ENCODE assay signal across 24 cellular contexts in genomic region chr9:4584636-4585035, GRCh38.
DNase-seq lines count a peak whose midpoint lies in the region; ATAC-seq, FAIRE-seq and TF ChIP-seq lines count a peak whose summit lies in the region.
"Had no signal": no experiment of that assay in that cellular context is flagged by ENCODE, and none has a peak within 500 bp of the region (broad histone marks: within the 10 kb centered on the region; RNA-seq: fewer than 3 reads in every experiment).

No MANE protein-coding gene starts in this region.

- in situ Hi-C loops in HepG2 (cut with HindIII; ENCODE audit: extremely low pct_ligation_motif_present, low pct_unique_long_range_greater_than_20kb), result no loop called here

- POLR2A ChIA-PET in HepG2 (lab: Yijun Ruan, JAX), result no interaction called here

- TF ChIP-seq RAD21 in HepG2 (CRISPR knock-in tag; IDR thresholded peaks at IDR 0.05), result no peak

- BruUV-seq in HepG2 (replicated peaks; lab: Mats Ljungman, UMichigan), result no TSS peak

- DNase-seq in LNCaP clone FGC (ENCODE audit: low read depth) (peak; percentile 73), HepG2 (ENCODE audit: low spot score) (no peak), right lobe of liver (peak; percentile 53 to 75 (median 71)), aorta (no peak), cerebellum (ENCODE audit: low spot score) (no peak), NCI-H2107 treated with DMSO at 0.1 percent for 48 hours (lab: John Stamatoyannopoulos, UW; ENCODE audit: unreplicated experiment) (no peak)
- DNase-seq in stimulated activated CD4-positive, alpha-beta T cell treated with anti-CD3 and anti-CD28 coated beads, Interleukin-2, amount 100 ng/mL, for 24 hours, result no peak
- no peak for DNase-seq in effector CD4-positive, alpha-beta T cell
- DNase-seq: 8988T; ACHN; BE2C; C1 segment of cervical spinal cord; Caco-2; Calu3; CD4-positive, alpha-beta T cell; CD8-positive, alpha-beta T cell; DMS79 treated with DMSO at 0.1 percent for 48 hours; GF-D8 had no signal

- intact Hi-C loops in HepG2 (cut with micrococcal nuclease; ENCODE audit: unreplicated experiment), result no loop called here
- intact Hi-C loops in right lobe of liver (cut with DNase I), result no loop called here
- intact Hi-C loops in aorta (cut with DNase I), result no loop called here

- H4K20me1 ChIP-seq in HepG2 (ENCODE audit: insufficient read depth, low read length), result no peaks in the 10 kb centered on the region
- H4K20me1 ChIP-seq: BLaER1 had no signal

- CTCF ChIA-PET in HepG2 (lab: Yijun Ruan, JAX; ENCODE audit: low intra/inter-chr PET ratio, low total read pairs), result no interaction called here

- 10% methylated on average over 1 of the region's 1 CpG for whole genome bisulfite sequencing in HepG2 (ENCODE audit: low lambda C conversion rate)
- WGBS in right lobe of liver (ENCODE audit: insufficient coverage, low coverage, low lambda C conversion rate, missing lambda C conversion rate), result 0% methylated on average over 1 of the region's 1 CpG
- WGBS in aorta, 2 donors, result 92 to 99% methylated on average over 1 of the region's 1 CpG

- no peaks in the 10 kb centered on the region for H3K36me3 ChIP-seq in HepG2 (replicated peaks in 1 of 2; ENCODE audit: control insufficient read depth in 1 of 2, insufficient read depth in 2 of 2, low read length in 2 of 2)
- peaks cover 0 to 13% (median 0%) of the 10 kb centered on the region in 4 donors for H3K36me3 ChIP-seq in right lobe of liver
- H3K36me3 ChIP-seq in aorta (ENCODE audit: control insufficient read depth in 1 of 2, insufficient read depth in 2 of 2, low read length in 1 of 2), result peaks cover 0 to 1% of the 10 kb centered on the region in 2 donors
- H3K36me3 ChIP-seq: BE2C, BLaER1 had no signal

- H3K27ac ChIP-seq in HepG2 (ENCODE audit: extremely low read length, insufficient read depth, low read length), result no peak overlapping the region
- peak overlapping the region; percentile 65 to 97 (median 94) for H3K27ac ChIP-seq in right lobe of liver
- no peak overlapping the region for H3K27ac ChIP-seq in aorta (ENCODE audit: low read depth in 1 of 2, low read length in 2 of 2)
- H3K27ac ChIP-seq: BLaER1 had no signal

- ATAC-seq in HepG2 (peak; percentile 65), right lobe of liver (peak; percentile 64 to 89 (median 80)), aorta (ENCODE audit: low FRiP score) (peak; percentile 43)
- ATAC-seq: CD8-positive, alpha-beta T cell had no signal

- H3K4me3 ChIP-seq in LNCaP clone FGC (ENCODE audit: low read depth, low read length) (no peak overlapping the region), HepG2 (replicated peaks in 1 of 3; ENCODE audit: insufficient read depth in 1 of 3, low read depth in 2 of 3, low read length in 3 of 3) (no peak overlapping the region), right lobe of liver (no peak overlapping the region), aorta (ENCODE audit: low read length in 2 of 2) (no peak overlapping the region)
- H3K4me3 ChIP-seq: BLaER1 had no signal

- no peak for FAIRE-seq in HepG2 (lab: Jason Lieb, UNC)
- FAIRE-seq: A204.1, D721Med, G401.6, GM12891, GM19239 had no signal

- TF ChIP-seq CTCF in LNCaP clone FGC (IDR thresholded peaks at IDR 0.05; ENCODE audit: control insufficient read depth, extremely low read depth, insufficient read depth) (no peak), HepG2 (CRISPR knock-in tag; IDR thresholded peaks at IDR 0.05) (no peak), right lobe of liver (IDR thresholded peaks at IDR 0.05) (no peak)

- H3K27me3 ChIP-seq in HepG2 (ENCODE audit: control insufficient read depth in 1 of 2, insufficient read depth in 2 of 2, low read length in 2 of 2), result no peaks in the 10 kb centered on the region
- H3K27me3 ChIP-seq in right lobe of liver, result no peaks in the 10 kb centered on the region
- H3K27me3 ChIP-seq in aorta (ENCODE audit: control insufficient read depth in 1 of 2, insufficient read depth in 2 of 2, low read length in 1 of 2), result no peaks in the 10 kb centered on the region
- H3K27me3 ChIP-seq: BE2C, BLaER1 had no signal

- TF ChIP-seq POLR2A in HepG2 (IDR thresholded peaks at IDR 0.05; ENCODE audit: insufficient read depth in 1 of 2, low read depth in 2 of 2, low read length in 2 of 2) (no peak), right lobe of liver (IDR thresholded peaks at IDR 0.05) (no peak)

- no peak overlapping the region for H2AFZ ChIP-seq in HepG2 (ENCODE audit: low read length)

- H3K9me3 ChIP-seq in HepG2 (ENCODE audit: low read length) (no peaks in the 10 kb centered on the region), right lobe of liver (no peaks in the 10 kb centered on the region), aorta (ENCODE audit: control insufficient read depth, low read length) (peaks cover 1% of the 10 kb centered on the region)
- H3K9me3 ChIP-seq: BE2C, BLaER1, Caco-2 had no signal

- no peak overlapping the region for H3K4me2 ChIP-seq in HepG2 (ENCODE audit: low read depth, low read length)
- H3K4me2 ChIP-seq: BLaER1 had no signal

- peaks cover 25% of the 10 kb centered on the region for H3K4me1 ChIP-seq in HepG2 (ENCODE audit: insufficient read depth, low read length)
- peaks cover 0 to 68% (median 31%) of the 10 kb centered on the region in 4 donors for H3K4me1 ChIP-seq in right lobe of liver
- H3K4me1 ChIP-seq in aorta (ENCODE audit: control insufficient read depth in 1 of 2, insufficient read depth in 2 of 2, low read length in 2 of 2), result no peaks in the 10 kb centered on the region
- H3K4me1 ChIP-seq: BE2C, BLaER1, Caco-2 had no signal

- no peak overlapping the region for H3K9ac ChIP-seq in HepG2 (ENCODE audit: insufficient read depth, low read depth, low read length)
- H3K9ac ChIP-seq: BLaER1 had no signal

- H3K79me2 ChIP-seq in HepG2 (ENCODE audit: insufficient read depth, low read length), result no peaks in the 10 kb centered on the region

- TF ChIP-seq EP300 in HepG2 (IDR thresholded peaks at IDR 0.05; ENCODE audit: low read depth in 2 of 2, low read length in 2 of 2) (no peak), HepG2 (CRISPR knock-in tag; IDR thresholded peaks at IDR 0.05; ENCODE audit: borderline replicate concordance) (no peak)

TF ChIP-seq in HepG2, 621 proteins besides CTCF, POLR2A, EP300 and RAD21:
- TF ChIP-seq ATF2 (CRISPR knock-in tag; IDR thresholded peaks at IDR 0.05) (no peak), FOXP1 (IDR thresholded peaks at IDR 0.05) (no peak), FOXP1 (CRISPR knock-in tag; IDR thresholded peaks at IDR 0.05) (peak; percentile 41; the same call in 1 of the 2 replicates)
- TF ChIP-seq, protein P1, sequence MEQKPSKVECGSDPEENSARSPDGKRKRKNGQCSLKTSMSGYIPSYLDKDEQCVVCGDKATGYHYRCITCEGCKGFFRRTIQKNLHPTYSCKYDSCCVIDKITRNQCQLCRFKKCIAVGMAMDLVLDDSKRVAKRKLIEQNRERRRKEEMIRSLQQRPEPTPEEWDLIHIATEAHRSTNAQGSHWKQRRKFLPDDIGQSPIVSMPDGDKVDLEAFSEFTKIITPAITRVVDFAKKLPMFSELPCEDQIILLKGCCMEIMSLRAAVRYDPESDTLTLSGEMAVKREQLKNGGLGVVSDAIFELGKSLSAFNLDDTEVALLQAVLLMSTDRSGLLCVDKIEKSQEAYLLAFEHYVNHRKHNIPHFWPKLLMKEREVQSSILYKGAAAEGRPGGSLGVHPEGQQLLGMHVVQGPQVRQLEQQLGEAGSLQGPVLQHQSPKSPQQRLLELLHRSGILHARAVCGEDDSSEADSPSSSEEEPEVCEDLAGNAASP (CRISPR knock-in tag; IDR thresholded peaks at IDR 0.05; ENCODE audit: borderline replicate concordance), result no peak

Comparison
In these comparisons a context has a peak if more than half of its experiments do, and no peak if none do; other contexts are left out.
1. DNase-seq: peak in LNCaP clone FGC (single experiment) and right lobe of liver (3 of 3); none in HepG2 (single experiment), aorta (0 of 2), cerebellum (single experiment), stimulated activated CD4-positive, alpha-beta T cell treated with anti-CD3 and anti-CD28 coated beads, Interleukin-2, amount 100 ng/mL, for 24 hours (0 of 2), effector CD4-positive, alpha-beta T cell (single experiment) and NCI-H2107 treated with DMSO at 0.1 percent for 48 hours (single experiment).
2. H3K27ac ChIP-seq: peak in right lobe of liver (3 of 3); none in HepG2 (single experiment) and aorta (0 of 2).
3. Peak in every context shown above with its lines, with median percentiles within 50 percentile points of each other: ATAC-seq.